14 cellular contexts compared by ENCODE assay signal in the genomic region with DNA sequence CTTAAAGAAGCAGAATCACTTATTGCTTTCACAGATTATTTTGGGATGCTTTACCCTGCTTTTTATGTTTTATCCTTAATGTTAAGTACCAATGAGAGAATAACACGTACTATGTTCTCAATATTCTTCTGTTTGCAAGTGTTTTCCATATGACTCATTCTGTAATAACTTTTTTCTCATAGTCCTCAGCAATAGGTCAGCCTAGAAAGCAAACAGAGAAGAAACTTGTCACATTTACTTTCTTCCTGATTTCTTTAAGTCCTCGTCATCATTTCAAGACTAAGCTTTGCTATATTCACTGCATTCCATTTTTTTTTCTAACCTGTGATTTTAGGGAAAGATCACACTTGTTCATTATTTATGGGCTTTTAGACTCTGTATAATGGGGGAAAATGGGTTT. TPM values are rescaled to one million over a fixed set of nuclear protein-coding genes. Genes with fewer than 3 reads are reported as not detected.
DNase-seq lines count a peak whose midpoint lies in the region; ATAC-seq and FAIRE-seq lines count a peak whose summit lies in the region.
"Had no signal": no experiment of that assay in that cellular context is flagged by ENCODE, and none has a peak within 500 bp of the region (broad histone marks: within the 10 kb centered on the region; RNA-seq: fewer than 3 reads in every experiment).

No MANE protein-coding gene starts in this region.

- no peak overlapping the region for H3K4me2 ChIP-seq in GM23248 (ENCODE audit: unreplicated experiment)

- no peaks in the 10 kb centered on the region for H3K9me3 ChIP-seq in GM23248 (ENCODE audit: low read depth)
- H3K9me3 ChIP-seq: sigmoid colon had no signal

- no peaks in the 10 kb centered on the region for H3K9me3 Mint-ChIP-seq in stimulated activated naive B cell treated with anti-CD40 and anti-IgM and Interleukin-4, amounts not matched to agents 10 μg/mL and 1 μg/mL and 100 μg/mL, for 72 hours
- H3K9me3 Mint-ChIP-seq in activated T-helper 2 cell treated with anti-CD3 and anti-CD28 coated beads, Interferon-gamma antibody, Interleukin-2, Interleukin-4, amounts not matched to agents 10 μg/mL and 5 μg/mL and 100 μg/mL, durations not matched to agents 14 hours and 24 hours and 36 hours: no peaks in the 10 kb centered on the region
- H3K9me3 Mint-ChIP-seq: activated T-cell treated with anti-CD3 and anti-CD28 coated beads, Interleukin-2, amount 50 U/mL, for 72 hours had no signal

- in situ Hi-C loops in GM23248 (cut with MboI) (no loop called here), ACHN (cut with HindIII; ENCODE audit: low pct_ligation_motif_present, low pct_unique_long_range_greater_than_20kb, low sequenced_read_pairs) (no loop called here)

- H3K4me1 Mint-ChIP-seq in stimulated activated naive B cell treated with anti-CD40 and anti-IgM and Interleukin-4, amounts not matched to agents 10 μg/mL and 1 μg/mL and 100 μg/mL, for 72 hours: peaks cover 3% of the 10 kb centered on the region in 2 donors
- H3K4me1 Mint-ChIP-seq in activated T-helper 2 cell treated with anti-CD3 and anti-CD28 coated beads, Interferon-gamma antibody, Interleukin-2, Interleukin-4, amounts not matched to agents 10 μg/mL and 5 μg/mL and 100 μg/mL, durations not matched to agents 14 hours and 24 hours and 36 hours (ENCODE audit: low read depth): no peaks in the 10 kb centered on the region

- ATAC-seq in esophagus mucosa: peak; percentile 41
- no peak for ATAC-seq in GM18858 (IDR thresholded peaks at IDR 0.05; ENCODE audit: unreplicated experiment)
- no peak for ATAC-seq in stimulated activated naive B cell treated with anti-CD40 and anti-IgM and Interleukin-4, amounts not matched to agents 10 μg/mL and 1 μg/mL and 100 μg/mL, for 72 hours (replicated peaks)
- ATAC-seq: activated T-cell treated with anti-CD3 and anti-CD28 coated beads, Interleukin-2, amount 50 U/mL, for 72 hours had no signal

- peak overlapping the region; percentile 17; the same call in 1 of the 2 replicates for H2AFZ ChIP-seq in GM23248

- H3K27ac Mint-ChIP-seq in stimulated activated naive B cell treated with anti-CD40 and anti-IgM and Interleukin-4, amounts not matched to agents 10 μg/mL and 1 μg/mL and 100 μg/mL, for 72 hours: no peak overlapping the region
- H3K27ac Mint-ChIP-seq in activated T-helper 2 cell treated with anti-CD3 and anti-CD28 coated beads, Interferon-gamma antibody, Interleukin-2, Interleukin-4, amounts not matched to agents 10 μg/mL and 5 μg/mL and 100 μg/mL, durations not matched to agents 14 hours and 24 hours and 36 hours: no peak overlapping the region
- H3K27ac Mint-ChIP-seq: activated T-cell treated with anti-CD3 and anti-CD28 coated beads, Interleukin-2, amount 50 U/mL, for 72 hours had no signal

- H3K4me3 Mint-ChIP-seq in stimulated activated naive B cell treated with anti-CD40 and anti-IgM and Interleukin-4, amounts not matched to agents 10 μg/mL and 1 μg/mL and 100 μg/mL, for 72 hours: no peak overlapping the region
- H3K4me3 Mint-ChIP-seq in activated T-helper 2 cell treated with anti-CD3 and anti-CD28 coated beads, Interferon-gamma antibody, Interleukin-2, Interleukin-4, amounts not matched to agents 10 μg/mL and 5 μg/mL and 100 μg/mL, durations not matched to agents 14 hours and 24 hours and 36 hours (ENCODE audit: low read depth): no peak overlapping the region
- H3K4me3 Mint-ChIP-seq: activated T-cell treated with anti-CD3 and anti-CD28 coated beads, Interleukin-2, amount 50 U/mL, for 72 hours had no signal

- H3K9me2 ChIP-seq in GM23248 (ENCODE audit: insufficient read depth): no peaks in the 10 kb centered on the region

- 0 out of 2 replicates have a peak overlapping the region, but pooled peaks have one; percentile 2 for H3K27ac ChIP-seq in GM23248
- H3K27ac ChIP-seq: sigmoid colon had no signal

- peaks cover 7% of the 10 kb centered on the region for H3K4me1 ChIP-seq in GM23248 (ENCODE audit: insufficient read depth)
- H3K4me1 ChIP-seq: sigmoid colon had no signal

- no peaks in the 10 kb centered on the region for H3K36me3 ChIP-seq in GM23248 (ENCODE audit: low read depth)
- H3K36me3 ChIP-seq: sigmoid colon had no signal

- H3F3A ChIP-seq in GM23248 (ENCODE audit: insufficient read depth): no peaks in the 10 kb centered on the region

- no peaks in the 10 kb centered on the region for H3K36me3 Mint-ChIP-seq in stimulated activated naive B cell treated with anti-CD40 and anti-IgM and Interleukin-4, amounts not matched to agents 10 μg/mL and 1 μg/mL and 100 μg/mL, for 72 hours
- H3K36me3 Mint-ChIP-seq in activated T-helper 2 cell treated with anti-CD3 and anti-CD28 coated beads, Interferon-gamma antibody, Interleukin-2, Interleukin-4, amounts not matched to agents 10 μg/mL and 5 μg/mL and 100 μg/mL, durations not matched to agents 14 hours and 24 hours and 36 hours (ENCODE audit: low read depth): no peaks in the 10 kb centered on the region

- H3K4me3 ChIP-seq in GM23248: no peak overlapping the region
- H3K4me3 ChIP-seq: sigmoid colon had no signal

- no peak overlapping the region for H3K9ac ChIP-seq in GM23248

- DNase-seq in GM23248: peak; percentile 57
- peak; percentile 32 for DNase-seq in RCC 7860 (ENCODE audit: low spot score)
- peak; percentile 90 for DNase-seq in renal cortical epithelial cell (ENCODE audit: low read depth)
- no peak for DNase-seq in ACHN
- no peak for DNase-seq in stimulated activated naive B cell treated with anti-CD40 and anti-IgM and Interleukin-4, amounts not matched to agents 10 μg/mL and 1 μg/mL and 100 μg/mL, for 72 hours
- DNase-seq in activated T-helper 2 cell treated with anti-CD3 and anti-CD28 coated beads, Interferon-gamma antibody, Interleukin-2, Interleukin-4, amounts not matched to agents 10 μg/mL and 5 μg/mL and 100 μg/mL, durations not matched to agents 14 hours and 24 hours and 36 hours (ENCODE audit: low spot score): no peak
- DNase-seq: activated T-cell treated with anti-CD3 and anti-CD28 coated beads, Interleukin-2, amount 50 U/mL, for 72 hours; DMS79; NCI-H2171; RPMI8226; sigmoid colon had no signal

- H3K79me2 ChIP-seq in GM23248 (ENCODE audit: insufficient read depth): no peaks in the 10 kb centered on the region

- no peaks in the 10 kb centered on the region for H3K27me3 ChIP-seq in GM23248 (replicated peaks; ENCODE audit: insufficient read depth)
- H3K27me3 ChIP-seq: sigmoid colon had no signal

- intact Hi-C loops in activated T-helper 2 cell treated with anti-CD3 and anti-CD28 coated beads, Interferon-gamma antibody, Interleukin-2, Interleukin-4, amounts not matched to agents 10 μg/mL and 5 μg/mL and 100 μg/mL, durations not matched to agents 14 hours and 24 hours and 36 hours (cut with micrococcal nuclease): no loop called here

- no peaks in the 10 kb centered on the region for H4K20me1 ChIP-seq in GM23248 (ENCODE audit: insufficient read depth)

- H3K27me3 Mint-ChIP-seq in stimulated activated naive B cell treated with anti-CD40 and anti-IgM and Interleukin-4, amounts not matched to agents 10 μg/mL and 1 μg/mL and 100 μg/mL, for 72 hours: no peaks in the 10 kb centered on the region
- H3K27me3 Mint-ChIP-seq in activated T-helper 2 cell treated with anti-CD3 and anti-CD28 coated beads, Interferon-gamma antibody, Interleukin-2, Interleukin-4, amounts not matched to agents 10 μg/mL and 5 μg/mL and 100 μg/mL, durations not matched to agents 14 hours and 24 hours and 36 hours (ENCODE audit: low read depth): peaks cover 14% of the 10 kb centered on the region

- peak; percentile 27 for FAIRE-seq in RCC 7860 (lab: Jason Lieb, UNC)

- 71 to 74% methylated on average over 2 of the region's 2 CpGs for WGBS in GM23248 (ENCODE audit: low coverage in 1 of 2, low lambda C conversion rate in 2 of 2, missing lambda C conversion rate in 2 of 2), 2 experiments

RNA-seq across cellular contexts. Expression of a gene that starts 6.8 kb away (rescaled TPM):
- not detected in 2 replicates for total RNA-seq in GM23248 (2014; rRNA removed; shearing (Covaris generic))
- not detected in 2 replicates for polyA plus RNA-seq in GM23248 (2016; fragmentation: Nextera tagmentation; extraction: Ambion mirVana)
- total RNA-seq in esophagus mucosa: 7.5 TPM
- 18.6 and 29.0 TPM in 2 replicates for total RNA-seq in renal cortical epithelial cell
- not detected in 2 replicates for total RNA-seq in activated T-helper 2 cell treated with anti-CD3 and anti-CD28 coated beads, Interferon-gamma antibody, Interleukin-2, Interleukin-4, amounts not matched to agents 10 μg/mL and 5 μg/mL and 100 μg/mL, durations not matched to agents 14 hours and 24 hours and 36 hours
- total RNA-seq: activated T-cell treated with anti-CD3 and anti-CD28 coated beads, Interleukin-2, amount 50 U/mL, for 72 hours; mononuclear cell; sigmoid colon had no signal

RNA-seq across cellular contexts. Expression of a gene that starts 58.0 kb away (rescaled TPM):
- total RNA-seq in GM23248 (2014; rRNA removed; shearing (Covaris generic)): 4.2 and 6.2 TPM in 2 replicates
- polyA plus RNA-seq in GM23248 (2016; fragmentation: Nextera tagmentation; extraction: Ambion mirVana): 9.0 and 10.2 TPM in 2 replicates
- 12.7 TPM for total RNA-seq in esophagus mucosa
- 52.6 and 89.1 TPM in 2 replicates for total RNA-seq in renal cortical epithelial cell
- 1.3 and 2.0 TPM in 2 replicates for total RNA-seq in activated T-helper 2 cell treated with anti-CD3 and anti-CD28 coated beads, Interferon-gamma antibody, Interleukin-2, Interleukin-4, amounts not matched to agents 10 μg/mL and 5 μg/mL and 100 μg/mL, durations not matched to agents 14 hours and 24 hours and 36 hours

Comparison
In these comparisons a context has a peak if more than half of its experiments do, and no peak if none do; other contexts are left out.
1. DNase-seq: peak in GM23248 (single experiment), RCC 7860 (single experiment) and renal cortical epithelial cell (single experiment); none in ACHN (single experiment), stimulated activated naive B cell treated with anti-CD40 and anti-IgM and Interleukin-4, amounts not matched to agents 10 μg/mL and 1 μg/mL and 100 μg/mL, for 72 hours (single experiment) and activated T-helper 2 cell treated with anti-CD3 and anti-CD28 coated beads, Interferon-gamma antibody, Interleukin-2, Interleukin-4, amounts not matched to agents 10 μg/mL and 5 μg/mL and 100 μg/mL, durations not matched to agents 14 hours and 24 hours and 36 hours (single experiment).